Comparison of ENCODE assay signal across 11 cellular contexts in genomic region chr22:20946080-20946986, GRCh38. TPM values are rescaled to one million over a fixed set of nuclear protein-coding genes. Genes with fewer than 3 reads are reported as not detected.
DNase-seq lines count a peak whose midpoint lies in the region; ATAC-seq, FAIRE-seq and TF ChIP-seq lines count a peak whose summit lies in the region.
"Had no signal": no experiment of that assay in that cellular context is flagged by ENCODE, and none has a peak within 500 bp of the region (broad histone marks: within the 10 kb centered on the region; RNA-seq: fewer than 3 reads in every experiment).

No MANE protein-coding gene starts in this region.

- DNase-seq in GM23248 (peak; percentile 60), GM12878 (ENCODE audit: low read depth, low spot score) (no peak), kidney tubule cell (ENCODE audit: low spot score) (peak; percentile 66), H7 (no peak), T-helper 9 cell (no peak)
- DNase-seq in stimulated activated naive CD4-positive, alpha-beta T cell (lab: John Stamatoyannopoulos, UW), result no peak
- DNase-seq: activated CD4-positive, CD25-positive, alpha-beta regulatory T cell treated with anti-CD3 and anti-CD28 coated beads, Interleukin-2, amount 50 U/mL, for 72 hours; COR-L47; retina had no signal

- H3K27me3 ChIP-seq in ACC112 (ENCODE audit: insufficient read depth, low read length) (no peaks in the 10 kb centered on the region), GM23248 (replicated peaks; ENCODE audit: insufficient read depth) (no peaks in the 10 kb centered on the region), GM12878 (replicated peaks in 1 of 2; ENCODE audit: control insufficient read depth in 2 of 2, insufficient read depth in 2 of 2, low read length in 1 of 2) (no peaks in the 10 kb centered on the region), H7 (ENCODE audit: control insufficient read depth, insufficient read depth, low read length) (no peaks in the 10 kb centered on the region)

- peaks cover 66% of the 10 kb centered on the region for H3K79me2 ChIP-seq in ACC112 (ENCODE audit: control insufficient read depth, insufficient read depth, low read length, unreplicated experiment)
- peaks cover 100% of the 10 kb centered on the region for H3K79me2 ChIP-seq in GM23248 (ENCODE audit: insufficient read depth)
- H3K79me2 ChIP-seq in GM12878 (ENCODE audit: control insufficient read depth, insufficient read depth, low read length), result peaks cover 66% of the 10 kb centered on the region

- H4K20me1 ChIP-seq in GM23248 (ENCODE audit: insufficient read depth) (peaks cover 57% of the 10 kb centered on the region; the same call in 1 of the 2 replicates), GM12878 (ENCODE audit: control insufficient read depth, insufficient read depth) (no peaks in the 10 kb centered on the region; the same call in 1 of the 2 replicates)

- TF ChIP-seq RAD21 in GM12878 (IDR thresholded peaks at IDR 0.05; ENCODE audit: insufficient read depth, low read depth, low read length), result no peak

- no peak for TF ChIP-seq EP300 in GM12878 (IDR thresholded peaks at IDR 0.05; ENCODE audit: borderline replicate concordance in 1 of 2, control insufficient read depth in 1 of 2, low read depth in 2 of 2, low read length in 2 of 2)

- no peak for TF ChIP-seq POLR2A in GM12878 (IDR thresholded peaks at IDR 0.05; ENCODE audit: low read depth, low read length)

- H3K4me3 ChIP-seq in ACC112 (ENCODE audit: low read depth, low read length), result 0 out of 2 replicates have a peak overlapping the region, but pooled peaks have one; percentile 33
- H3K4me3 ChIP-seq in GM23248, result no peak overlapping the region
- no peak overlapping the region for H3K4me3 ChIP-seq in GM12878
- H3K4me3 ChIP-seq in H7 (ENCODE audit: insufficient read depth, low read depth, low read length), result no peak overlapping the region

- H3K4me2 ChIP-seq in GM23248 (ENCODE audit: unreplicated experiment) (peak overlapping the region; percentile 50), GM12878 (ENCODE audit: control insufficient read depth, insufficient read depth) (no peak overlapping the region)

- H3F3A ChIP-seq in GM23248 (ENCODE audit: insufficient read depth), result peaks cover 27% of the 10 kb centered on the region

- H3K9ac ChIP-seq in GM23248, result no peak overlapping the region
- H3K9ac ChIP-seq in GM12878 (ENCODE audit: control insufficient read depth, insufficient read depth, low read length), result no peak overlapping the region

- H3K9me2 ChIP-seq in GM23248 (ENCODE audit: insufficient read depth), result no peaks in the 10 kb centered on the region

- H2AFZ ChIP-seq in ACC112 (ENCODE audit: low read length, unreplicated experiment) (no peak overlapping the region), GM23248 (no peak overlapping the region), GM12878 (ENCODE audit: control insufficient read depth, low read depth, low read length) (no peak overlapping the region)

- no TSS peak for BruUV-seq in GM12878 (replicated peaks; lab: Mats Ljungman, UMichigan)

- CTCF ChIA-PET in GM12878 (lab: Yijun Ruan, JAX), result no interaction called here

- RAD21 ChIA-PET in GM12878 (lab: Charles Lee; ENCODE audit: unreplicated experiment), result no interaction called here

- 78 to 80% methylated on average over 7 of the region's 7 CpGs for WGBS in GM23248 (ENCODE audit: low coverage in 1 of 2, low lambda C conversion rate in 2 of 2, missing lambda C conversion rate in 2 of 2), 2 experiments
- WGBS in GM12878 (ENCODE audit: insufficient coverage, insufficient replicate concordance, low lambda C conversion rate, missing lambda C conversion rate), result 68% methylated on average over 7 of the region's 7 CpGs

- in situ Hi-C loops in GM23248 (cut with MboI) (no loop called here), GM12878 (cut with MboI) (no loop called here)

- intact Hi-C loops in GM12878 (cut with micrococcal nuclease; ENCODE audit: unreplicated experiment), result no loop called here

- no peak for ATAC-seq in GM12878
- no peak for ATAC-seq in HG03135 (IDR thresholded peaks at IDR 0.05; ENCODE audit: unreplicated experiment)

- FAIRE-seq in GM12878 (lab: Jason Lieb, UNC), result no peak

- H3K27ac ChIP-seq in ACC112 (ENCODE audit: low read depth, low read length) (peak overlapping the region; percentile 46; the same call in 1 of the 2 replicates), GM23248 (no peak overlapping the region), GM12878 (ENCODE audit: control insufficient read depth, insufficient read depth) (no peak overlapping the region)

- H3K4me1 ChIP-seq in ACC112 (ENCODE audit: control insufficient read depth, insufficient read depth, low read length, unreplicated experiment) (peaks cover 23% of the 10 kb centered on the region), GM23248 (ENCODE audit: insufficient read depth) (peaks cover 19% of the 10 kb centered on the region), GM12878 (ENCODE audit: control insufficient read depth, insufficient read depth, low read length) (no peaks in the 10 kb centered on the region)

- TF ChIP-seq CTCF in GM12878 (IDR thresholded peaks at IDR 0.05 in 2 of 3, conservative IDR thresholded peaks at IDR 0.05 in 1 of 3; ENCODE audit: control insufficient read depth in 2 of 3, extremely low read depth in 1 of 3, insufficient read depth in 1 of 3, low read depth in 3 of 3, low read length in 3 of 3), result no peak

- POLR2A ChIA-PET in GM12878 (lab: Charles Lee), result interaction anchor here (1.5 kb wide), 1 partner anchor 10 kb away, joined by 6 read pairs; no protein-coding TSS in a partner anchor

- H3K36me3 ChIP-seq in ACC112 (ENCODE audit: insufficient read depth, low read length), result 0 out of 2 replicates have a peak, but pooled peaks cover 14% of the 10 kb centered on the region
- H3K36me3 ChIP-seq in GM23248 (ENCODE audit: low read depth), result peaks cover 19% of the 10 kb centered on the region
- H3K36me3 ChIP-seq in GM12878 (ENCODE audit: control insufficient read depth in 2 of 2, insufficient read depth in 2 of 2, low read length in 1 of 2), result peaks cover 18 to 23% of the 10 kb centered on the region in 2 experiments
- H3K36me3 ChIP-seq in H7 (replicated peaks; ENCODE audit: control insufficient read depth, insufficient read depth, low read length), result peaks cover 14% of the 10 kb centered on the region

- SMC1A ChIA-PET in GM12878 (lab: Charles Lee; ENCODE audit: uncharacterized antibody, unreplicated experiment), result no interaction called here

- H3K9me3 ChIP-seq in GM23248 (ENCODE audit: low read depth), result no peaks in the 10 kb centered on the region
- no peaks in the 10 kb centered on the region for H3K9me3 ChIP-seq in GM12878 (replicated peaks; ENCODE audit: control insufficient read depth, insufficient read depth, low read length)

RNA-seq across cellular contexts. Expression of gene AIFM3, which starts 20.7 kb away (rescaled TPM):
- total RNA-seq in GM23248 (2014; rRNA removed; shearing (Covaris generic)), result 0.65 TPM in 1 of 2 replicates, not detected in the other
- 0.16 TPM in 1 of 2 replicates, not detected in the other for polyA plus RNA-seq in GM23248 (2016; fragmentation: Nextera tagmentation; extraction: Ambion mirVana)
- 0.61 TPM in 1 of 2 replicates, not detected in the other for total RNA-seq in GM12878 (2013; cell fraction: nucleolus; rRNA removed)
- 0.11 and 0.34 TPM in 2 replicates for total RNA-seq in GM12878 (2014; rRNA removed)
- total RNA-seq in GM12878 (2014; rRNA removed; fragmentation: Illumina TruSeq; extraction: Trizol), result not detected in 2 replicates
- 0.26 and 0.40 TPM in 2 replicates for total RNA-seq in GM12878 (2021)
- not detected for polyA plus RNA-seq in GM12878 (2011; ENCODE audit: low read depth)
- not detected in 2 replicates for polyA plus RNA-seq in GM12878 (2011; rRNA removed)
- polyA plus RNA-seq in GM12878 (2011; cell fraction: cytosol; rRNA removed), result 0.03 TPM in 1 of 2 replicates, not detected in the other
- polyA plus RNA-seq in GM12878 (2011; cell fraction: nucleus; rRNA removed), result 0.24 and 0.31 TPM in 2 replicates
- polyA plus RNA-seq in GM12878 (2012), result 0.32 and 0.45 TPM in 2 replicates
- not detected in 2 replicates for polyA plus RNA-seq in GM12878 (2014; fragmentation: Illumina TruSeq; extraction: Trizol)
- not detected for polyA plus RNA-seq in GM12878 (2014; fragmentation: Nextera tagmentation; extraction: Ambion mirVana)
- 0.04 and 0.15 TPM in 2 replicates for polyA plus RNA-seq in GM12878 (2014; rRNA removed)
- polyA plus RNA-seq in GM12878 (2016; fragmentation: Nextera tagmentation; extraction: Ambion mirVana), result under 1 TPM in 1 of 2 experiments, not detected in 1; 0.06 TPM
- polyA minus RNA-seq in GM12878 (2011; rRNA and poly(A)+ RNA removed), result not detected in 2 replicates
- polyA minus RNA-seq in GM12878 (2011; cell fraction: cytosol; rRNA and poly(A)+ RNA removed), result not detected in 2 replicates
- polyA minus RNA-seq in GM12878 (2011; cell fraction: nucleus; rRNA and poly(A)+ RNA removed), result not detected in 2 replicates
- 0.38 and 1.5 TPM in 2 replicates for total RNA-seq in H7 (2014; rRNA removed; shearing (Covaris generic))

RNA-seq across cellular contexts. Expression of gene CRKL, which starts 29.1 kb away (rescaled TPM):
- total RNA-seq in GM23248 (2014; rRNA removed; shearing (Covaris generic)), result 39.8 and 42.5 TPM in 2 replicates
- polyA plus RNA-seq in GM23248 (2016; fragmentation: Nextera tagmentation; extraction: Ambion mirVana), result 26.7 and 27.1 TPM in 2 replicates
- 54.3 and 59.4 TPM in 2 replicates for total RNA-seq in GM12878 (2013; cell fraction: nucleolus; rRNA removed)
- 30.8 and 36.6 TPM in 2 replicates for total RNA-seq in GM12878 (2014; rRNA removed)
- 25.8 and 25.9 TPM in 2 replicates for total RNA-seq in GM12878 (2014; rRNA removed; fragmentation: Illumina TruSeq; extraction: Trizol)
- 57.8 and 61.2 TPM in 2 replicates for total RNA-seq in GM12878 (2021)
- polyA plus RNA-seq in GM12878 (2011; ENCODE audit: low read depth), result 22.0 TPM
- 32.4 and 39.3 TPM in 2 replicates for polyA plus RNA-seq in GM12878 (2011; rRNA removed)
- polyA plus RNA-seq in GM12878 (2011; cell fraction: cytosol; rRNA removed), result 28.8 and 43.0 TPM in 2 replicates
- 22.1 and 24.7 TPM in 2 replicates for polyA plus RNA-seq in GM12878 (2011; cell fraction: nucleus; rRNA removed)
- polyA plus RNA-seq in GM12878 (2012), result 27.8 and 37.1 TPM in 2 replicates
- polyA plus RNA-seq in GM12878 (2014; fragmentation: Illumina TruSeq; extraction: Trizol), result 36.7 and 37.5 TPM in 2 replicates
- polyA plus RNA-seq in GM12878 (2014; fragmentation: Nextera tagmentation; extraction: Ambion mirVana), result 10 to 100 TPM; 12.6 to 17.1 TPM
- polyA plus RNA-seq in GM12878 (2014; rRNA removed), result 29.9 and 33.4 TPM in 2 replicates
- polyA plus RNA-seq in GM12878 (2016; fragmentation: Nextera tagmentation; extraction: Ambion mirVana), result 10 to 100 TPM; 32.4 to 33.0 TPM
- 45.3 and 48.0 TPM in 2 replicates for polyA minus RNA-seq in GM12878 (2011; rRNA and poly(A)+ RNA removed)
- 20.0 and 26.6 TPM in 2 replicates for polyA minus RNA-seq in GM12878 (2011; cell fraction: cytosol; rRNA and poly(A)+ RNA removed)
- 11.0 and 15.2 TPM in 2 replicates for polyA minus RNA-seq in GM12878 (2011; cell fraction: nucleus; rRNA and poly(A)+ RNA removed)
- total RNA-seq in H7 (2014; rRNA removed; shearing (Covaris generic)), result 70.6 and 71.5 TPM in 2 replicates

RNA-seq across cellular contexts. Expression of gene LZTR1, which starts 35.8 kb away (rescaled TPM):
- 71.5 and 80.1 TPM in 2 replicates for total RNA-seq in GM23248 (2014; rRNA removed; shearing (Covaris generic))
- polyA plus RNA-seq in GM23248 (2016; fragmentation: Nextera tagmentation; extraction: Ambion mirVana) (26.8 and 29.7 TPM in 2 replicates), GM12878 (2011; rRNA removed) (8.7 and 17.5 TPM in 2 replicates), GM12878 (2014; fragmentation: Illumina TruSeq; extraction: Trizol) (16.6 and 25.1 TPM in 2 replicates), GM12878 (2014; fragmentation: Nextera tagmentation; extraction: Ambion mirVana) (1 to 10 TPM in 1 of 2 experiments, under 1 TPM in 1; 0.82 to 1.1 TPM), GM12878 (2014; rRNA removed) (44.0 and 50.1 TPM in 2 replicates), GM12878 (2016; fragmentation: Nextera tagmentation; extraction: Ambion mirVana) (10 to 100 TPM; 15.0 to 21.2 TPM)
- 77.5 and 89.4 TPM in 2 replicates for total RNA-seq in GM12878 (2013; cell fraction: nucleolus; rRNA removed)
- total RNA-seq in GM12878 (2014; rRNA removed) (31.8 and 35.2 TPM in 2 replicates), GM12878 (2014; rRNA removed; fragmentation: Illumina TruSeq; extraction: Trizol) (13.9 and 14.5 TPM in 2 replicates), GM12878 (2021) (42.8 and 50.3 TPM in 2 replicates)
- 10.7 TPM for polyA plus RNA-seq in GM12878 (2011; ENCODE audit: low read depth)
- 12.6 and 20.5 TPM in 2 replicates for polyA plus RNA-seq in GM12878 (2011; cell fraction: cytosol; rRNA removed)
- 168 and 188 TPM in 2 replicates for polyA plus RNA-seq in GM12878 (2011; cell fraction: nucleus; rRNA removed)
- polyA plus RNA-seq in GM12878 (2012), result 19.4 and 21.7 TPM in 2 replicates
- 17.0 and 18.1 TPM in 2 replicates for polyA minus RNA-seq in GM12878 (2011; rRNA and poly(A)+ RNA removed)
- 7.6 TPM in 2 replicates for polyA minus RNA-seq in GM12878 (2011; cell fraction: cytosol; rRNA and poly(A)+ RNA removed)
- 35.8 and 46.1 TPM in 2 replicates for polyA minus RNA-seq in GM12878 (2011; cell fraction: nucleus; rRNA and poly(A)+ RNA removed)
- 28.3 and 34.0 TPM in 2 replicates for total RNA-seq in H7 (2014; rRNA removed; shearing (Covaris generic))

RNA-seq across cellular contexts. Expression of gene THAP7, which starts 55.6 kb away (rescaled TPM):
- 19.5 and 27.5 TPM in 2 replicates for total RNA-seq in GM23248 (2014; rRNA removed; shearing (Covaris generic))
- polyA plus RNA-seq in GM23248 (2016; fragmentation: Nextera tagmentation; extraction: Ambion mirVana), result 32.5 and 34.0 TPM in 2 replicates
- 41.0 and 46.0 TPM in 2 replicates for total RNA-seq in GM12878 (2013; cell fraction: nucleolus; rRNA removed)
- 52.2 and 52.9 TPM in 2 replicates for total RNA-seq in GM12878 (2014; rRNA removed)
- total RNA-seq in GM12878 (2014; rRNA removed; fragmentation: Illumina TruSeq; extraction: Trizol), result 10.5 and 13.6 TPM in 2 replicates
- total RNA-seq in GM12878 (2021), result 30.5 and 35.7 TPM in 2 replicates
- 5.7 TPM for polyA plus RNA-seq in GM12878 (2011; ENCODE audit: low read depth)
- 8.3 and 16.9 TPM in 2 replicates for polyA plus RNA-seq in GM12878 (2011; rRNA removed)
- polyA plus RNA-seq in GM12878 (2011; cell fraction: cytosol; rRNA removed), result 24.9 and 45.9 TPM in 2 replicates
- polyA plus RNA-seq in GM12878 (2011; cell fraction: nucleus; rRNA removed), result 46.3 and 60.5 TPM in 2 replicates
- 19.7 and 19.8 TPM in 2 replicates for polyA plus RNA-seq in GM12878 (2012)
- 3.5 and 10.5 TPM in 2 replicates for polyA plus RNA-seq in GM12878 (2014; fragmentation: Illumina TruSeq; extraction: Trizol)
- 1 to 10 TPM in 1 of 2 experiments, under 1 TPM in 1; 0.66 to 6.9 TPM for polyA plus RNA-seq in GM12878 (2014; fragmentation: Nextera tagmentation; extraction: Ambion mirVana)
- polyA plus RNA-seq in GM12878 (2014; rRNA removed), result 52.8 and 53.4 TPM in 2 replicates
- polyA plus RNA-seq in GM12878 (2016; fragmentation: Nextera tagmentation; extraction: Ambion mirVana), result 10 to 100 TPM; 54.4 to 58.3 TPM
- polyA minus RNA-seq in GM12878 (2011; rRNA and poly(A)+ RNA removed), result 10.5 and 27.7 TPM in 2 replicates
- polyA minus RNA-seq in GM12878 (2011; cell fraction: cytosol; rRNA and poly(A)+ RNA removed), result 8.0 and 9.8 TPM in 2 replicates
- 49.2 and 68.4 TPM in 2 replicates for polyA minus RNA-seq in GM12878 (2011; cell fraction: nucleus; rRNA and poly(A)+ RNA removed)
- 42.7 and 49.1 TPM in 2 replicates for total RNA-seq in H7 (2014; rRNA removed; shearing (Covaris generic))

Comparison
In these comparisons a context has a peak if more than half of its experiments do, and no peak if none do; other contexts are left out.
1. DNase-seq: peak in GM23248 (single experiment) and kidney tubule cell (single experiment); none in GM12878 (single experiment), H7 (single experiment), T-helper 9 cell (single experiment) and stimulated activated naive CD4-positive, alpha-beta T cell (0 of 6).